Comparison of ENCODE assay signal across 26 cellular contexts in genomic region chr2:226380679-226381078, GRCh38.
"Had no signal": no experiment of that assay in that cellular context is flagged by ENCODE, and none has a peak within 500 bp of the region (broad histone marks: within the 10 kb centered on the region; RNA-seq: fewer than 3 reads in every experiment).

No MANE protein-coding gene starts in this region.

- H3K36me3 ChIP-seq: colonic mucosa, neutrophil, pancreas, transverse colon, upper lobe of right lung, vagina had no signal

- H3K27ac ChIP-seq: colonic mucosa, epithelial cell of prostate, neutrophil, pancreas, skin epidermis, transverse colon, upper lobe of right lung, vagina had no signal

- H3K36me3 Mint-ChIP-seq: immature natural killer cell; memory B cell; natural killer cell; stimulated activated naive B cell treated with anti-CD40 and anti-IgM and Interleukin-4, amounts not matched to agents 10 μg/mL and 1 μg/mL and 100 μg/mL, for 72 hours had no signal

- ATAC-seq: esophagus mucosa; left colon; natural killer cell; pancreas; stimulated activated naive B cell treated with anti-CD40 and anti-IgM and Interleukin-4, amounts not matched to agents 10 μg/mL and 1 μg/mL and 100 μg/mL, for 72 hours; upper lobe of right lung had no signal

- H3K9me3 Mint-ChIP-seq: endodermal cell; memory B cell; stimulated activated naive CD8-positive, alpha-beta T cell treated with anti-CD3 and anti-CD28 coated beads, Interleukin-15, Interleukin-2, amounts not matched to agents 100 ng/mL and 50 ng/mL, for 24 hours had no signal

- H3K27me3 ChIP-seq: colonic mucosa, neutrophil, pancreas, transverse colon, upper lobe of right lung, vagina had no signal

- H3K4me1 Mint-ChIP-seq: endodermal cell; immature natural killer cell; memory B cell; natural killer cell; stimulated activated naive B cell treated with anti-CD40 and anti-IgM and Interleukin-4, amounts not matched to agents 10 μg/mL and 1 μg/mL and 100 μg/mL, for 72 hours had no signal

- DNase-seq: colonic mucosa; effector CD8-positive, alpha-beta T cell; endodermal cell; foreskin fibroblast; glutamatergic neuron; hypothalamus; immature natural killer cell; islet precursor cell; kidney glomerular epithelial cell; left colon; natural killer cell; pancreas; stimulated activated CD4-positive, alpha-beta T cell treated with anti-CD3 and anti-CD28 coated beads, Interleukin-15, amount 100 ng/mL, for 24 hours; stimulated activated CD4-positive, alpha-beta T cell treated with anti-CD3 and anti-CD28 coated beads, Interleukin-2, amount 100 ng/mL, for 48 hours; stimulated activated naive B cell treated with anti-CD40 and anti-IgM and Interleukin-4, amounts not matched to agents 10 μg/mL and 1 μg/mL and 100 μg/mL, for 72 hours; transverse colon; upper lobe of right lung had no signal

- H3K27ac Mint-ChIP-seq: dendritic cell treated with granulocyte-macrophage colony-stimulating factor and Interleukin-4, amounts not matched to agents 40 ng/mL and 50 ng/mL, for 4 days; endodermal cell; immature natural killer cell; memory B cell; natural killer cell; stimulated activated naive B cell treated with anti-CD40 and anti-IgM and Interleukin-4, amounts not matched to agents 10 μg/mL and 1 μg/mL and 100 μg/mL, for 72 hours; stimulated activated naive CD8-positive, alpha-beta T cell treated with anti-CD3 and anti-CD28 coated beads, Interleukin-15, Interleukin-2, amounts not matched to agents 100 ng/mL and 50 ng/mL, for 24 hours had no signal

- H3K9me3 ChIP-seq: colonic mucosa, neutrophil, pancreas, transverse colon, upper lobe of right lung, vagina had no signal

- H3K4me1 ChIP-seq: colonic mucosa, pancreas, upper lobe of right lung, vagina had no signal

- H3K4me3 Mint-ChIP-seq: dendritic cell treated with granulocyte-macrophage colony-stimulating factor and Interleukin-4, amounts not matched to agents 40 ng/mL and 50 ng/mL, for 4 days; endodermal cell; immature natural killer cell; memory B cell; natural killer cell; stimulated activated naive B cell treated with anti-CD40 and anti-IgM and Interleukin-4, amounts not matched to agents 10 μg/mL and 1 μg/mL and 100 μg/mL, for 72 hours; stimulated activated naive CD8-positive, alpha-beta T cell treated with anti-CD3 and anti-CD28 coated beads, Interleukin-15, Interleukin-2, amounts not matched to agents 100 ng/mL and 50 ng/mL, for 24 hours had no signal

- H3K4me3 ChIP-seq: colonic mucosa, lung, pancreas, skin epidermis, transverse colon, upper lobe of right lung, vagina had no signal

- FAIRE-seq: pancreas had no signal
